ENCODE assay signal across 19 cellular contexts in genomic region chr5:137587952-137588351, GRCh38.
DNase-seq lines count a peak whose midpoint lies in the region; ATAC-seq and TF ChIP-seq lines count a peak whose summit lies in the region.
"Had no signal": no experiment of that assay in that cellular context is flagged by ENCODE, and none has a peak within 500 bp of the region (broad histone marks: within the 10 kb centered on the region; RNA-seq: fewer than 3 reads in every experiment).

No MANE protein-coding gene starts in this region.

- DNase-seq in NCI-H82 (lab: John Stamatoyannopoulos, UW) = peak; percentile 5
- DNase-seq in NCI-H82 treated with DMSO at 0.1 percent for 48 hours (lab: John Stamatoyannopoulos, UW; ENCODE audit: unreplicated experiment) = no peak
- peak; percentile 81 for DNase-seq in NCI-H69 (lab: John Stamatoyannopoulos, UW)
- DNase-seq in ecto neural progenitor cell (ENCODE audit: low spot score) = peak; percentile 17
- DNase-seq in NCI-H1092 (lab: John Stamatoyannopoulos, UW) = no peak
- no peak for DNase-seq in psoas muscle
- no peak for DNase-seq in NCI-H2171 (lab: John Stamatoyannopoulos, UW)
- DNase-seq: Calu3; CD4-positive, alpha-beta T cell; CD8-positive, alpha-beta memory T cell; DMS53; DMS79 treated with DMSO at 0.1 percent for 48 hours; GM23248; H7; HCEC 1CT had no signal

- no peaks in the 10 kb centered on the region for H3K27me3 ChIP-seq in psoas muscle (ENCODE audit: insufficient read depth in 3 of 3, low read length in 2 of 3)
- H3K27me3 ChIP-seq: BLaER1 had no signal

- H3K4me3 ChIP-seq in HEK293 (ENCODE audit: low read depth, low read length) (no peak overlapping the region), psoas muscle (no peak overlapping the region)
- H3K4me3 ChIP-seq: BLaER1, GM23248 had no signal

- CTCF ChIA-PET in HEK293 (lab: Yijun Ruan, JAX) = interaction anchor here (0.6 to 0.9 kb wide), 2 partner anchors 11 to 72 kb away, joined by 3 read pairs; no protein-coding TSS in a partner anchor

- ATAC-seq in psoas muscle = no peak

- POLR2A ChIA-PET in HEK293 (lab: Yijun Ruan, JAX) = no interaction called here

- H3K4me1 ChIP-seq in HEK293 (ENCODE audit: control insufficient read depth, insufficient read depth, low read length) (no peaks in the 10 kb centered on the region), psoas muscle (no peaks in the 10 kb centered on the region)

- intact Hi-C loops in psoas muscle (cut with DNase I) = no loop called here

- H3K36me3 ChIP-seq in HEK293 (ENCODE audit: control insufficient read depth in 2 of 2, insufficient read depth in 1 of 2, low read length in 2 of 2) (no peaks in the 10 kb centered on the region), psoas muscle (ENCODE audit: insufficient read depth in 1 of 2, low read depth in 1 of 2) (no peaks in the 10 kb centered on the region)
- H3K36me3 ChIP-seq: BLaER1 had no signal

- no peaks in the 10 kb centered on the region for H3K9me3 ChIP-seq in HEK293 (ENCODE audit: control insufficient read depth, insufficient read depth, low read depth, low read length)
- H3K9me3 ChIP-seq in psoas muscle = no peaks in the 10 kb centered on the region

- 66 to 83% (median 73%) methylated on average over 2 of the region's 2 CpGs for WGBS in psoas muscle, 3 donors

- TF ChIP-seq CTCF in HEK293 (tag by site-specific recombination; IDR thresholded peaks at IDR 0.05) = no peak
- no peak for TF ChIP-seq CTCF in psoas muscle (IDR thresholded peaks at IDR 0.05)

- H3K27ac ChIP-seq in HEK293 (ENCODE audit: extremely low read depth, low read depth, low read length) (no peak overlapping the region), psoas muscle (no peak overlapping the region)
- H3K27ac ChIP-seq: 22Rv1, BLaER1, C4-2B, GM23248 had no signal

TF ChIP-seq in HEK293, 187 proteins besides CTCF, POLR2A, EP300 and RAD21:
- TF ChIP-seq WT1 (tag by site-specific recombination; IDR thresholded peaks at IDR 0.05) (no peak), ZIC2 (tag by site-specific recombination; IDR thresholded peaks at IDR 0.05) (peak; percentile 67), ZNF555 (tag by site-specific recombination; conservative IDR thresholded peaks at IDR 0.05) (no peak), ZNF639 (tag by site-specific recombination; IDR thresholded peaks at IDR 0.05) (no peak)

Comparison
In these comparisons a context has a peak if more than half of its experiments do, and no peak if none do; other contexts are left out.
1. DNase-seq: peak in NCI-H82 (single experiment), NCI-H69 (single experiment) and ecto neural progenitor cell (single experiment); none in NCI-H82 treated with DMSO at 0.1 percent for 48 hours (single experiment), NCI-H1092 (single experiment), psoas muscle (0 of 2) and NCI-H2171 (single experiment).